12 cellular contexts compared by ENCODE assay signal in the genomic region with DNA sequence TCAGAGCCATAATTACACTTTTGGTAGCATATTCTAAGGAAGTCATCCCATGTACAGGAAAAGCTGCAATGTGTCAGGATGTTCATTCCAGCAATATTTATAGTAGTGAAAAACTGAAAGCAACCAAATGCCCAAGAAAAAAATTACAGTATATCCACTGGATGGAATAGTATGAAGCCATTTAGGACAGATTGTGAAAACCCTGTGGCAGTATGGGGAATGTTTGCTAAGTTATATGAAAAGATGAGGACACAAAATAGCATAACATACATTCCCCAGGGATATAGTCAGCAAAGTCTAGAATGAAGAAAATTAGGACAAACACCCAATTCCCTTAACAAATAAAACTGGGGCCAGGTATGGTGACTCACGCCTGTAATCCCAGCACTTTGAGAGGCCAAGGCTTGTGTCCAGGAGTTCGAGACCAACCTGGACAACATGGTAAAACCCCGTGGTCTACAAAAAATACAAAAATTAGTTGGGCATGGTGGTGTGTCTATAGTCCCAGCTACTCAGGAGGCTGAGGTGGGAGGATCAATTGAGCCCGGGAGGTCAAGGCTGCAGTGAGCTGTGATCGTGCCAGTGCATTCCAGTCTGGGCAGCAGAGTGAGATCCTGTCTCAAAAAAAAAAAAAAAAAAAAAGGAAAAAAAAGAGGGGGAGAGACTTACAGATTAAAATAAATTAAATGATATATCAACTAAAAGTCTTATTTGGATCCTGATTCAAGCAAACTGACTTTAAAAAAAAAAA. TPM values are rescaled to one million over a fixed set of nuclear protein-coding genes. Genes with fewer than 3 reads are reported as not detected.
DNase-seq lines count a peak whose midpoint lies in the region; ATAC-seq and TF ChIP-seq lines count a peak whose summit lies in the region.
"Had no signal": no experiment of that assay in that cellular context is flagged by ENCODE, and none has a peak within 500 bp of the region (broad histone marks: within the 10 kb centered on the region; RNA-seq: fewer than 3 reads in every experiment).

No MANE protein-coding gene starts in this region.

- H3K36me3 Mint-ChIP-seq in stimulated activated naive CD8-positive, alpha-beta T cell treated with anti-CD3 and anti-CD28 coated beads, Interleukin-15, Interleukin-2, amounts not matched to agents 100 ng/mL and 50 ng/mL, for 24 hours (ENCODE audit: low read depth): no peaks in the 10 kb centered on the region
- no peaks in the 10 kb centered on the region for H3K36me3 Mint-ChIP-seq in nephron progenitor cell (ENCODE audit: low read depth)

- H3K36me3 ChIP-seq in liver (ENCODE audit: control insufficient read depth in 4 of 4, insufficient read depth in 3 of 4, low read depth in 1 of 4, low read length in 3 of 4): no peaks in the 10 kb centered on the region
- H3K36me3 ChIP-seq: vagina had no signal

- no peak overlapping the region for H3K4me3 ChIP-seq in liver (ENCODE audit: low read depth in 1 of 3, low read length in 3 of 3)
- H3K4me3 ChIP-seq: vagina had no signal

- H3K4me3 Mint-ChIP-seq in stimulated activated naive CD8-positive, alpha-beta T cell treated with anti-CD3 and anti-CD28 coated beads, Interleukin-15, Interleukin-2, amounts not matched to agents 100 ng/mL and 50 ng/mL, for 24 hours: peak overlapping the region; percentile 45
- H3K4me3 Mint-ChIP-seq in nephron progenitor cell: no peak overlapping the region
- H3K4me3 Mint-ChIP-seq: central memory CD8-positive, alpha-beta T cell had no signal

- peak overlapping the region; percentile 95 to 98 for H3K27ac ChIP-seq in liver (ENCODE audit: low read depth in 1 of 2, low read length in 2 of 2)

- H3K4me1 Mint-ChIP-seq in stimulated activated naive CD8-positive, alpha-beta T cell treated with anti-CD3 and anti-CD28 coated beads, Interleukin-15, Interleukin-2, amounts not matched to agents 100 ng/mL and 50 ng/mL, for 24 hours (ENCODE audit: low read depth): peaks cover 40% of the 10 kb centered on the region
- peaks cover 52% of the 10 kb centered on the region for H3K4me1 Mint-ChIP-seq in nephron progenitor cell

- no peaks in the 10 kb centered on the region for H3K9me3 Mint-ChIP-seq in stimulated activated naive CD8-positive, alpha-beta T cell treated with anti-CD3 and anti-CD28 coated beads, Interleukin-15, Interleukin-2, amounts not matched to agents 100 ng/mL and 50 ng/mL, for 24 hours
- H3K9me3 Mint-ChIP-seq in nephron progenitor cell: peaks cover 4% of the 10 kb centered on the region
- H3K9me3 Mint-ChIP-seq: central memory CD8-positive, alpha-beta T cell had no signal

- H3K9ac ChIP-seq in liver (ENCODE audit: low read depth in 1 of 2, low read length in 2 of 2): no peak overlapping the region

- WGBS in liver: 81% methylated on average over 5 of the region's 5 CpGs

- no peaks in the 10 kb centered on the region for H3K27me3 ChIP-seq in liver (ENCODE audit: control insufficient read depth in 4 of 4, insufficient read depth in 4 of 4, low read length in 3 of 4)
- H3K27me3 ChIP-seq: vagina had no signal

- no peak for TF ChIP-seq CTCF in liver (IDR thresholded peaks at IDR 0.05; ENCODE audit: low read depth, low read length, missing input control)
- TF ChIP-seq CTCF in nephron progenitor cell (IDR thresholded peaks at IDR 0.05): no peak

- H3K4me1 ChIP-seq in liver (ENCODE audit: control insufficient read depth in 4 of 4, insufficient read depth in 4 of 4, low read length in 3 of 4): peaks cover 13 to 48% (median 29%) of the 10 kb centered on the region in 4 donors

- no peak for TF ChIP-seq RAD21 in liver (IDR thresholded peaks at IDR 0.05)

- no peak for ATAC-seq in stimulated activated naive CD8-positive, alpha-beta T cell treated with anti-CD3 and anti-CD28 coated beads, Interleukin-15, Interleukin-2, amounts not matched to agents 100 U/mL and 50 U/mL, for 24 hours
- ATAC-seq in GM21619 (IDR thresholded peaks at IDR 0.05; ENCODE audit: unreplicated experiment): no peak

- H3K27ac Mint-ChIP-seq in stimulated activated naive CD8-positive, alpha-beta T cell treated with anti-CD3 and anti-CD28 coated beads, Interleukin-15, Interleukin-2, amounts not matched to agents 100 ng/mL and 50 ng/mL, for 24 hours: peak overlapping the region; percentile 23
- no peak overlapping the region for H3K27ac Mint-ChIP-seq in nephron progenitor cell

- no peaks in the 10 kb centered on the region for H3K27me3 Mint-ChIP-seq in stimulated activated naive CD8-positive, alpha-beta T cell treated with anti-CD3 and anti-CD28 coated beads, Interleukin-15, Interleukin-2, amounts not matched to agents 100 ng/mL and 50 ng/mL, for 24 hours
- H3K27me3 Mint-ChIP-seq in nephron progenitor cell (ENCODE audit: low read depth, poor library complexity): peaks cover 17% of the 10 kb centered on the region
- H3K27me3 Mint-ChIP-seq: central memory CD8-positive, alpha-beta T cell had no signal

- H3K9me3 ChIP-seq in liver (ENCODE audit: control insufficient read depth in 4 of 4, low read length in 3 of 4): no peaks in the 10 kb centered on the region
- H3K9me3 ChIP-seq: vagina had no signal

- DNase-seq in stimulated activated naive CD8-positive, alpha-beta T cell treated with anti-CD3 and anti-CD28 coated beads, Interleukin-15, Interleukin-2, amounts not matched to agents 100 U/mL and 50 U/mL, for 24 hours: no peak
- peak; percentile 82 for DNase-seq in astrocyte of the hippocampus (ENCODE audit: low read depth, low spot score)
- no peak for DNase-seq in nephron progenitor cell
- no peak for DNase-seq in globus pallidus (ENCODE audit: low spot score)
- no peak for DNase-seq in activated CD8-positive, alpha-beta memory T cell treated with anti-CD3 and anti-CD28 coated beads, Interleukin-2, amount 50 U/mL, for 48 hours
- DNase-seq: activated CD4-positive, alpha-beta T cell treated with anti-CD3 and anti-CD28 coated beads for 1 hour; islet precursor cell had no signal

TF ChIP-seq in liver, 16 proteins besides CTCF, POLR2A, EP300 and RAD21 (continues in another document):
- no peak for TF ChIP-seq FOXA1 (IDR thresholded peaks at IDR 0.05)
- no peak for TF ChIP-seq TAF1 (conservative IDR thresholded peaks at IDR 0.05)
- TF ChIP-seq, protein P1, sequence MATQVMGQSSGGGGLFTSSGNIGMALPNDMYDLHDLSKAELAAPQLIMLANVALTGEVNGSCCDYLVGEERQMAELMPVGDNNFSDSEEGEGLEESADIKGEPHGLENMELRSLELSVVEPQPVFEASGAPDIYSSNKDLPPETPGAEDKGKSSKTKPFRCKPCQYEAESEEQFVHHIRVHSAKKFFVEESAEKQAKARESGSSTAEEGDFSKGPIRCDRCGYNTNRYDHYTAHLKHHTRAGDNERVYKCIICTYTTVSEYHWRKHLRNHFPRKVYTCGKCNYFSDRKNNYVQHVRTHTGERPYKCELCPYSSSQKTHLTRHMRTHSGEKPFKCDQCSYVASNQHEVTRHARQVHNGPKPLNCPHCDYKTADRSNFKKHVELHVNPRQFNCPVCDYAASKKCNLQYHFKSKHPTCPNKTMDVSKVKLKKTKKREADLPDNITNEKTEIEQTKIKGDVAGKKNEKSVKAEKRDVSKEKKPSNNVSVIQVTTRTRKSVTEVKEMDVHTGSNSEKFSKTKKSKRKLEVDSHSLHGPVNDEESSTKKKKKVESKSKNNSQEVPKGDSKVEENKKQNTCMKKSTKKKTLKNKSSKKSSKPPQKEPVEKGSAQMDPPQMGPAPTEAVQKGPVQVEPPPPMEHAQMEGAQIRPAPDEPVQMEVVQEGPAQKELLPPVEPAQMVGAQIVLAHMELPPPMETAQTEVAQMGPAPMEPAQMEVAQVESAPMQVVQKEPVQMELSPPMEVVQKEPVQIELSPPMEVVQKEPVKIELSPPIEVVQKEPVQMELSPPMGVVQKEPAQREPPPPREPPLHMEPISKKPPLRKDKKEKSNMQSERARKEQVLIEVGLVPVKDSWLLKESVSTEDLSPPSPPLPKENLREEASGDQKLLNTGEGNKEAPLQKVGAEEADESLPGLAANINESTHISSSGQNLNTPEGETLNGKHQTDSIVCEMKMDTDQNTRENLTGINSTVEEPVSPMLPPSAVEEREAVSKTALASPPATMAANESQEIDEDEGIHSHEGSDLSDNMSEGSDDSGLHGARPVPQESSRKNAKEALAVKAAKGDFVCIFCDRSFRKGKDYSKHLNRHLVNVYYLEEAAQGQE (IDR thresholded peaks at IDR 0.05): no peak
- TF ChIP-seq NR2F2 (IDR thresholded peaks at IDR 0.05): no peak
- no peak for TF ChIP-seq HNF4G (IDR thresholded peaks at IDR 0.05)
- no peak for TF ChIP-seq SP1 (IDR thresholded peaks at IDR 0.05)
- no peak for TF ChIP-seq RXRA (IDR thresholded peaks at IDR 0.05)
- no peak for TF ChIP-seq GABPA (IDR thresholded peaks at IDR 0.05 in 1 of 2, conservative IDR thresholded peaks at IDR 0.05 in 1 of 2)
- no peak for TF ChIP-seq HNF4A (conservative IDR thresholded peaks at IDR 0.05)
- no peak for TF ChIP-seq YY1 (IDR thresholded peaks at IDR 0.05)
- TF ChIP-seq, protein P2, sequence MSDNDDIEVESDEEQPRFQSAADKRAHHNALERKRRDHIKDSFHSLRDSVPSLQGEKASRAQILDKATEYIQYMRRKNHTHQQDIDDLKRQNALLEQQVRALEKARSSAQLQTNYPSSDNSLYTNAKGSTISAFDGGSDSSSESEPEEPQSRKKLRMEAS (IDR thresholded peaks at IDR 0.05): no peak
- TF ChIP-seq, protein P3, sequence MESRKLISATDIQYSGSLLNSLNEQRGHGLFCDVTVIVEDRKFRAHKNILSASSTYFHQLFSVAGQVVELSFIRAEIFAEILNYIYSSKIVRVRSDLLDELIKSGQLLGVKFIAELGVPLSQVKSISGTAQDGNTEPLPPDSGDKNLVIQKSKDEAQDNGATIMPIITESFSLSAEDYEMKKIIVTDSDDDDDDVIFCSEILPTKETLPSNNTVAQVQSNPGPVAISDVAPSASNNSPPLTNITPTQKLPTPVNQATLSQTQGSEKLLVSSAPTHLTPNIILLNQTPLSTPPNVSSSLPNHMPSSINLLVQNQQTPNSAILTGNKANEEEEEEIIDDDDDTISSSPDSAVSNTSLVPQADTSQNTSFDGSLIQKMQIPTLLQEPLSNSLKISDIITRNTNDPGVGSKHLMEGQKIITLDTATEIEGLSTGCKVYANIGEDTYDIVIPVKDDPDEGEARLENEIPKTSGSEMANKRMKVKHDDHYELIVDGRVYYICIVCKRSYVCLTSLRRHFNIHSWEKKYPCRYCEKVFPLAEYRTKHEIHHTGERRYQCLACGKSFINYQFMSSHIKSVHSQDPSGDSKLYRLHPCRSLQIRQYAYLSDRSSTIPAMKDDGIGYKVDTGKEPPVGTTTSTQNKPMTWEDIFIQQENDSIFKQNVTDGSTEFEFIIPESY (IDR thresholded peaks at IDR 0.05): no peak
- TF ChIP-seq JUND (IDR thresholded peaks at IDR 0.05): no peak
- no peak for TF ChIP-seq EGR1 (IDR thresholded peaks at IDR 0.05; ENCODE audit: low read depth in 2 of 2)

RNA-seq across cellular contexts. Expression of gene LRRC3C, which starts 2.3 kb away (rescaled TPM):
- total RNA-seq in liver: under 1 TPM in 1 of 2 donors, not detected in 1; 0.17 TPM
- under 1 TPM; 0.08 to 0.24 TPM for polyA plus RNA-seq in liver
- total RNA-seq: vagina had no signal

RNA-seq across cellular contexts. Expression of gene ORMDL3, which starts 2.4 kb away (rescaled TPM):
- total RNA-seq in liver: 100 to 1,000 TPM; 138 to 141 TPM
- polyA plus RNA-seq in liver: 100 to 1,000 TPM in 1 of 2 donors, 10 to 100 TPM in 1; 71.0 to 112 TPM

RNA-seq across cellular contexts. Expression of gene GSDMB, which starts 11.4 kb away (rescaled TPM):
- 10 to 100 TPM; 10.3 to 35.1 TPM for total RNA-seq in liver
- 1 to 10 TPM; 4.2 to 7.9 TPM for polyA plus RNA-seq in liver

RNA-seq across cellular contexts. Expression of gene GSDMA, which starts 33.0 kb away (rescaled TPM):
- total RNA-seq in liver: under 1 TPM; 0.08 to 0.23 TPM
- polyA plus RNA-seq in liver: under 1 TPM; 0.06 to 0.18 TPM

RNA-seq across cellular contexts. Expression of gene PSMD3, which starts 50.8 kb away (rescaled TPM):
- 10 to 100 TPM; 62.3 to 80.7 TPM for total RNA-seq in liver
- polyA plus RNA-seq in liver: 10 to 100 TPM; 30.7 to 70.4 TPM
